21 cellular contexts compared by ENCODE assay signal in genomic region chr4:1743551-1743950, GRCh38. TPM values are rescaled to one million over a fixed set of nuclear protein-coding genes. Genes with fewer than 3 reads are reported as not detected.
A peak's percentile ranks its signal among the peaks of the same experiment; 100 is the strongest.
DNase-seq lines count a peak whose midpoint lies in the region; ATAC-seq and TF ChIP-seq lines count a peak whose summit lies in the region.
"Had no signal": no experiment of that assay in that cellular context is flagged by ENCODE, and none has a peak within 500 bp of the region (broad histone marks: within the 10 kb centered on the region; RNA-seq: fewer than 3 reads in every experiment).

No MANE protein-coding gene starts in this region.

- H3K4me3 Mint-ChIP-seq in activated naive CD4-positive, alpha-beta T cell treated with anti-CD3 and anti-CD28 coated beads, Interleukin-2, amount 10 ng/mL, durations not matched to agents 7 days and 5 days = no peak overlapping the region
- no peak overlapping the region for H3K4me3 Mint-ChIP-seq in Calu3 (ENCODE audit: low read depth, unreplicated experiment)
- no peak overlapping the region for H3K4me3 Mint-ChIP-seq in stimulated activated effector memory CD8-positive, alpha-beta T cell treated with anti-CD3 and anti-CD28 coated beads, Interleukin-12 subunit alpha, Interleukin-12 subunit beta, amount 100 ng/mL, for 72 hours

- H3K36me3 Mint-ChIP-seq in activated naive CD4-positive, alpha-beta T cell treated with anti-CD3 and anti-CD28 coated beads, Interleukin-2, amount 10 ng/mL, durations not matched to agents 7 days and 5 days = peaks cover 48% of the 10 kb centered on the region
- H3K36me3 Mint-ChIP-seq in Calu3 (ENCODE audit: insufficient read depth, unreplicated experiment) = peaks cover 29% of the 10 kb centered on the region
- H3K36me3 Mint-ChIP-seq in activated naive CD4-positive, alpha-beta T cell treated with anti-CD3 and anti-CD28 coated beads, Interleukin-2, amount 50 U/mL, for 72 hours = peaks cover 19 to 21% of the 10 kb centered on the region in 2 donors
- H3K36me3 Mint-ChIP-seq in stimulated activated effector memory CD8-positive, alpha-beta T cell treated with anti-CD3 and anti-CD28 coated beads, Interleukin-12 subunit alpha, Interleukin-12 subunit beta, amount 100 ng/mL, for 72 hours = peaks cover 71% of the 10 kb centered on the region

- no peak for TF ChIP-seq CTCF in Calu3 (IDR thresholded peaks at IDR 0.05; ENCODE audit: unreplicated experiment)

- CTCF ChIA-PET in activated naive CD4-positive, alpha-beta T cell treated with anti-CD3 and anti-CD28 coated beads, Interleukin-2, amount 10 ng/mL, durations not matched to agents 7 days and 5 days (lab: Charles Lee) = interaction anchor here (0.6 to 2.8 kb wide), 2 partner anchors 65 to 721 kb away, joined by 3 to 16 read pairs; no protein-coding TSS in a partner anchor
- CTCF ChIA-PET in Calu3 (lab: Charles Lee) = no interaction called here

- peaks cover 4% of the 10 kb centered on the region for H3K9me3 Mint-ChIP-seq in activated naive CD4-positive, alpha-beta T cell treated with anti-CD3 and anti-CD28 coated beads, Interleukin-2, amount 10 ng/mL, durations not matched to agents 7 days and 5 days
- peaks cover 3% of the 10 kb centered on the region for H3K9me3 Mint-ChIP-seq in Calu3 (ENCODE audit: low read depth, unreplicated experiment)
- no peaks in the 10 kb centered on the region for H3K9me3 Mint-ChIP-seq in activated naive CD4-positive, alpha-beta T cell treated with anti-CD3 and anti-CD28 coated beads, Interleukin-2, amount 50 U/mL, for 72 hours
- peaks cover 3% of the 10 kb centered on the region for H3K9me3 Mint-ChIP-seq in stimulated activated effector memory CD8-positive, alpha-beta T cell treated with anti-CD3 and anti-CD28 coated beads, Interleukin-12 subunit alpha, Interleukin-12 subunit beta, amount 100 ng/mL, for 72 hours

- H3K27me3 Mint-ChIP-seq in activated naive CD4-positive, alpha-beta T cell treated with anti-CD3 and anti-CD28 coated beads, Interleukin-2, amount 10 ng/mL, durations not matched to agents 7 days and 5 days = no peaks in the 10 kb centered on the region
- H3K27me3 Mint-ChIP-seq in Calu3 (ENCODE audit: unreplicated experiment) = no peaks in the 10 kb centered on the region

- intact Hi-C loops in Calu3 (cut with micrococcal nuclease; ENCODE audit: unreplicated experiment) (no loop called here), head of caudate nucleus (cut with DNase I) (no loop called here)

- DNase-seq in activated naive CD4-positive, alpha-beta T cell treated with anti-CD3 and anti-CD28 coated beads, Interleukin-2, amount 10 ng/mL, durations not matched to agents 7 days and 5 days = no peak
- DNase-seq in activated naive CD4-positive, alpha-beta T cell (lab: John Stamatoyannopoulos, UW) = no peak
- DNase-seq in Calu3 (no peak), head of caudate nucleus (no peak), germinal center (ENCODE audit: low spot score) (no peak)
- no peak for DNase-seq in activated naive CD4-positive, alpha-beta T cell treated with anti-CD3 and anti-CD28 coated beads, Interleukin-2, amount 50 U/mL, for 72 hours (ENCODE audit: low spot score in 2 of 2)
- no peak for DNase-seq in stimulated activated effector memory CD8-positive, alpha-beta T cell treated with anti-CD3 and anti-CD28 coated beads, Interleukin-12 subunit alpha, Interleukin-12 subunit beta, amount 100 ng/mL, for 72 hours (ENCODE audit: low spot score in 2 of 2)
- DNase-seq: BE2C, DMS79 treated with DMSO at 0.1 percent for 48 hours, GM23248, KBM-7, NCI-H1105 treated with DMSO at 0.1 percent for 48 hours, NCI-H1694 treated with DMSO at 0.1 percent for 48 hours, NCI-H2227 treated with DMSO at 0.1 percent for 48 hours, NCI-H510A treated with DMSO at 0.1 percent for 48 hours, NCI-H774, OCI-M1, SHP77 treated with DMSO at 0.1 percent for 48 hours, SK-N-SH had no signal

- H3K4me1 Mint-ChIP-seq in activated naive CD4-positive, alpha-beta T cell treated with anti-CD3 and anti-CD28 coated beads, Interleukin-2, amount 10 ng/mL, durations not matched to agents 7 days and 5 days = no peaks in the 10 kb centered on the region
- no peaks in the 10 kb centered on the region for H3K4me1 Mint-ChIP-seq in Calu3 (ENCODE audit: low read depth, unreplicated experiment)
- H3K4me1 Mint-ChIP-seq in stimulated activated effector memory CD8-positive, alpha-beta T cell treated with anti-CD3 and anti-CD28 coated beads, Interleukin-12 subunit alpha, Interleukin-12 subunit beta, amount 100 ng/mL, for 72 hours = no peaks in the 10 kb centered on the region

- no peak for ATAC-seq in activated naive CD4-positive, alpha-beta T cell treated with anti-CD3 and anti-CD28 coated beads, Interleukin-2, amount 50 U/mL, for 72 hours
- ATAC-seq in stimulated activated effector memory CD8-positive, alpha-beta T cell treated with anti-CD3 and anti-CD28 coated beads, Interleukin-12 subunit alpha, Interleukin-12 subunit beta, amount 100 ng/mL, for 72 hours = no peak
- no peak for ATAC-seq in HG03139 (IDR thresholded peaks at IDR 0.05; ENCODE audit: unreplicated experiment)
- ATAC-seq: HCT116 had no signal

- no TSS peak for BruUV-seq in Calu3 (replicated peaks; lab: Mats Ljungman, UMichigan)

- peak overlapping the region; percentile 69 for H3K27ac Mint-ChIP-seq in activated naive CD4-positive, alpha-beta T cell treated with anti-CD3 and anti-CD28 coated beads, Interleukin-2, amount 10 ng/mL, durations not matched to agents 7 days and 5 days
- peak overlapping the region; percentile 61 for H3K27ac Mint-ChIP-seq in Calu3 (ENCODE audit: unreplicated experiment)
- H3K27ac Mint-ChIP-seq in activated naive CD4-positive, alpha-beta T cell treated with anti-CD3 and anti-CD28 coated beads, Interleukin-2, amount 50 U/mL, for 72 hours = peak overlapping the region; percentile 4 to 38
- H3K27ac Mint-ChIP-seq in stimulated activated effector memory CD8-positive, alpha-beta T cell treated with anti-CD3 and anti-CD28 coated beads, Interleukin-12 subunit alpha, Interleukin-12 subunit beta, amount 100 ng/mL, for 72 hours = peak overlapping the region; percentile 71

RNA-seq across cellular contexts. Expression of gene TACC3, which starts 22.2 kb away (rescaled TPM):
- 89.6 and 95.9 TPM in 2 replicates for total RNA-seq in Calu3 (2022)
- total RNA-seq in activated naive CD4-positive, alpha-beta T cell treated with anti-CD3 and anti-CD28 coated beads, Interleukin-2, amount 50 U/mL, for 72 hours = 100 to 1,000 TPM; 195 to 295 TPM

RNA-seq across cellular contexts. Expression of gene TMEM129, which starts 22.4 kb away (rescaled TPM):
- 29.8 and 31.0 TPM in 2 replicates for total RNA-seq in Calu3 (2022)
- total RNA-seq in activated naive CD4-positive, alpha-beta T cell treated with anti-CD3 and anti-CD28 coated beads, Interleukin-2, amount 50 U/mL, for 72 hours = 10 to 100 TPM; 12.7 to 14.9 TPM

RNA-seq across cellular contexts. Expression of gene SLBP, which starts 31.4 kb away (rescaled TPM):
- total RNA-seq in Calu3 (2022) = 46.1 and 49.3 TPM in 2 replicates
- total RNA-seq in activated naive CD4-positive, alpha-beta T cell treated with anti-CD3 and anti-CD28 coated beads, Interleukin-2, amount 50 U/mL, for 72 hours = 100 to 1,000 TPM in 1 of 2 donors, 10 to 100 TPM in 1; 73.0 to 110 TPM

RNA-seq across cellular contexts. Expression of gene FGFR3, which starts 49.5 kb away (rescaled TPM):
- 34.3 and 47.5 TPM in 2 replicates for total RNA-seq in Calu3 (2022)
- total RNA-seq in activated naive CD4-positive, alpha-beta T cell treated with anti-CD3 and anti-CD28 coated beads, Interleukin-2, amount 50 U/mL, for 72 hours = under 1 TPM in 1 of 2 donors, not detected in 1; 0.12 TPM

RNA-seq across cellular contexts. Expression of gene FAM53A, which starts 59.4 kb away (rescaled TPM):
- 5.3 and 7.3 TPM in 2 replicates for total RNA-seq in Calu3 (2022)
- total RNA-seq in activated naive CD4-positive, alpha-beta T cell treated with anti-CD3 and anti-CD28 coated beads, Interleukin-2, amount 50 U/mL, for 72 hours = 1 to 10 TPM; 3.0 to 5.4 TPM

Comparison
In these comparisons a context has a peak if more than half of its experiments do, and no peak if none do; other contexts are left out.
1. H3K27ac Mint-ChIP-seq: peak in every context shown above with its lines; median percentile 71 in stimulated activated effector memory CD8-positive, alpha-beta T cell treated with anti-CD3 and anti-CD28 coated beads, Interleukin-12 subunit alpha, Interleukin-12 subunit beta, amount 100 ng/mL, for 72 hours; 69 in activated naive CD4-positive, alpha-beta T cell treated with anti-CD3 and anti-CD28 coated beads, Interleukin-2, amount 10 ng/mL, durations not matched to agents 7 days and 5 days; 61 in Calu3; 21 in activated naive CD4-positive, alpha-beta T cell treated with anti-CD3 and anti-CD28 coated beads, Interleukin-2, amount 50 U/mL, for 72 hours.